In the genomic region with DNA sequence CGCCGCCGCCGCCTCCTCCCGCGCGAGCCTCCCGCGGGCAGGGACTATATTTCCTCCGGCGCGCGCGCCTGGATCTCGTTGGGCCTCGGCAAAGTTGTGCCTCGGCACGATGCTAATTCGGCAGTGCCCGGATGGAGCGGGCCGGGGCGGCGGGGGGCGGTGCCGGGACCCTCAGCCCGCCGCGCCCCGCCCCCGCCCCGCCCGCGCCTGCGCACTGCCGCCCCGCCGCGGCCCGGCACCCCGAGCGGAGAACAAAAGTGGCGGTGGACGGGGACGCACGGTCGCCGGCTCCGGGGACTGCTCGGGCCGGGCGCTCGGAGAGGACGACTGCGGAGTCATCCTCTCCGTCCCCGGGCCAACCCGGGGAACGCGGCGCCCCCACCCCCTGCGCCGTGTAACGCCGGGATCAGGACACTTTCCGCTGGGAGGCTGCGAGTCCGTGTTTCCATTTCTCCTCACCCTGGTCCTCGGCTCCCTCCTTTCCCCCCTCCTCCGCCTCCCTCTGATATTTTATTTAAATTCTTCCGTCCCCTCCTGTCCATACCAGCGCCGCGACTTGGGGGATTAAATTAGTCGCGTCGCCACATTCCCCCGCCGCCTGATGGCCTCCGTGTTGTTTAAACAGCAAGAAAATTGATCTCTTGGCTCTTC, we compare ENCODE assay signal across 9 cellular contexts. TPM values are rescaled to one million over a fixed set of nuclear protein-coding genes. Genes with fewer than 3 reads are reported as not detected.
DNase-seq lines count a peak whose midpoint lies in the region; ATAC-seq and TF ChIP-seq lines count a peak whose summit lies in the region.
"Had no signal": no experiment of that assay in that cellular context is flagged by ENCODE, and none has a peak within 500 bp of the region (broad histone marks: within the 10 kb centered on the region; RNA-seq: fewer than 3 reads in every experiment).

A gene (minus strand): TSS at position 125 of the 651 bp plus-strand sequence. CDS start 456 bp downstream, outside the sequence.

- BruUV-seq in MCF 10A (replicated peaks; lab: Mats Ljungman, UMichigan): no TSS peak

- no peaks in the 10 kb centered on the region for H3K9me3 Mint-ChIP-seq in MCF 10A (ENCODE audit: unreplicated experiment)

- peak; percentile 7 for DNase-seq in activated naive CD4-positive, alpha-beta T cell treated with Interleukin-2 at 50 U/mL for 16 hours
- no peak for DNase-seq in activated naive CD4-positive, alpha-beta T cell (lab: John Stamatoyannopoulos, UW)
- DNase-seq in NT2/D1 (ENCODE audit: low read depth, low spot score): peak; percentile 52
- no peak for DNase-seq in MCF 10A (ENCODE audit: unreplicated experiment)
- peak; percentile 13 for DNase-seq in inferior parietal cortex (ENCODE audit: extremely low spot score)
- peak in 2 of 3 experiments; percentile 12 to 34 for DNase-seq in stimulated activated CD4-positive, alpha-beta T cell treated with anti-CD3 and anti-CD28 coated beads, TNF-alpha, amount 100 ng/mL, for 24 hours (ENCODE audit: low read depth in 3 of 3)

- H3K36me3 Mint-ChIP-seq in MCF 10A (ENCODE audit: insufficient read depth, unreplicated experiment): no peaks in the 10 kb centered on the region

- no peak for TF ChIP-seq CTCF in MCF 10A (IDR thresholded peaks at IDR 0.05; ENCODE audit: unreplicated experiment)

- CTCF ChIA-PET in MCF 10A (lab: Yijun Ruan, JAX): no interaction called here

- no peaks in the 10 kb centered on the region for H3K27me3 ChIP-seq in NT2/D1 (ENCODE audit: insufficient read depth, insufficient read length)

- peaks cover 64% of the 10 kb centered on the region for H3K27me3 Mint-ChIP-seq in MCF 10A (ENCODE audit: insufficient read depth, unreplicated experiment)

- no peak for ATAC-seq in HG03039 (IDR thresholded peaks at IDR 0.05; ENCODE audit: unreplicated experiment)
- no peak for ATAC-seq in GM21717 (IDR thresholded peaks at IDR 0.05; ENCODE audit: unreplicated experiment)

- peak within 1 kb of the TSS; percentile 85 for H3K9ac ChIP-seq in NT2/D1 (ENCODE audit: insufficient read length, low read depth)

- H3K9me3 ChIP-seq in NT2/D1 (ENCODE audit: insufficient read depth, low read length): no peaks in the 10 kb centered on the region
- H3K9me3 ChIP-seq: neutrophil had no signal

- peaks cover 8% of the 10 kb centered on the region for H3K4me1 ChIP-seq in NT2/D1 (ENCODE audit: insufficient read depth, insufficient read length)

- POLR2A ChIA-PET in MCF 10A (lab: Yijun Ruan, JAX): interaction anchor here (0.6 kb wide), 1 partner anchor 259 kb away, joined by 3 read pairs; no protein-coding TSS in a partner anchor

- peak within 1 kb of the TSS; percentile 20 for H3K27ac Mint-ChIP-seq in MCF 10A (ENCODE audit: low read depth, unreplicated experiment)

- no peaks in the 10 kb centered on the region for H3K36me3 ChIP-seq in NT2/D1 (ENCODE audit: insufficient read depth, insufficient read length, low read length)
- H3K36me3 ChIP-seq: neutrophil had no signal

- intact Hi-C loops in MCF 10A (cut with micrococcal nuclease): no loop called here

- peak within 1 kb of the TSS; percentile 62 for H3K4me3 ChIP-seq in NT2/D1 (ENCODE audit: insufficient read length, low read depth)

- H3K4me1 Mint-ChIP-seq in MCF 10A (ENCODE audit: insufficient read depth, unreplicated experiment): peaks cover 5% of the 10 kb centered on the region

- H3K4me3 Mint-ChIP-seq in MCF 10A (ENCODE audit: unreplicated experiment): peak within 1 kb of the TSS; percentile 73

RNA-seq across cellular contexts. Expression of the gene that starts here (rescaled TPM):
- 0.66 and 0.75 TPM in 2 replicates for total RNA-seq in MCF 10A (2022)

Comparison
In these comparisons a context has a peak if more than half of its experiments do, and no peak if none do; other contexts are left out.
1. DNase-seq: peak in activated naive CD4-positive, alpha-beta T cell treated with Interleukin-2 at 50 U/mL for 16 hours (single experiment), NT2/D1 (single experiment), inferior parietal cortex (single experiment) and stimulated activated CD4-positive, alpha-beta T cell treated with anti-CD3 and anti-CD28 coated beads, TNF-alpha, amount 100 ng/mL, for 24 hours (2 of 3); none in activated naive CD4-positive, alpha-beta T cell (0 of 4) and MCF 10A (single experiment).